27 cellular contexts compared by ENCODE assay signal in genomic region chr4:71566856-71567255, GRCh38.
"Had no signal": no experiment of that assay in that cellular context is flagged by ENCODE, and none has a peak within 500 bp of the region (broad histone marks: within the 10 kb centered on the region; RNA-seq: fewer than 3 reads in every experiment).

No MANE protein-coding gene starts in this region.

- H3K4me1 ChIP-seq: foreskin keratinocyte, gastroesophageal sphincter, heart left ventricle, right lobe of liver, tibial artery had no signal

- H3K4me2 ChIP-seq: hepatocyte had no signal

- H3K27me3 ChIP-seq: dorsolateral prefrontal cortex, foreskin keratinocyte, gastroesophageal sphincter, heart left ventricle, hepatocyte, ovary, right lobe of liver, stomach, testis, tibial artery had no signal

- H3K36me3 Mint-ChIP-seq: memory B cell, natural killer cell, type B pancreatic cell had no signal

- H3K9me3 Mint-ChIP-seq: memory B cell, natural killer cell, type B pancreatic cell had no signal

- H3K27ac Mint-ChIP-seq: memory B cell, natural killer cell, type B pancreatic cell had no signal

- H3K27me3 Mint-ChIP-seq: memory B cell, type B pancreatic cell had no signal

- H3K36me3 ChIP-seq: gastroesophageal sphincter, ovary, tibial artery had no signal

- H3K4me3 ChIP-seq: dorsolateral prefrontal cortex, gastroesophageal sphincter, heart left ventricle, hepatocyte, lung, ovary, right lobe of liver, stomach, testis, tibial artery had no signal

- DNase-seq: cerebellar nuclear complex; dorsolateral prefrontal cortex; effector CD4-positive, alpha-beta T cell; foreskin keratinocyte; heart left ventricle; natural killer cell; occipital lobe; ovary; posterior cingulate gyrus; retina; right lobe of liver; small intestine; stimulated activated CD4-positive, alpha-beta T cell treated with anti-CD3 and anti-CD28 coated beads, Interleukin-12 subunit alpha, Interleukin-12 subunit beta, amount 100 ng/mL, for 4 hours; stimulated activated CD4-positive, alpha-beta T cell treated with anti-CD3 and anti-CD28 coated beads, Interleukin-1b, Interleukin-23, amount 100 ng/mL, for 48 hours; stimulated activated CD4-positive, alpha-beta T cell treated with anti-CD3 and anti-CD28 coated beads, Interleukin-4, amount 100 ng/mL, for 1 hour; stimulated activated CD8-positive, alpha-beta memory T cell treated with anti-CD3 and anti-CD28 coated beads, Interleukin-4, amount 100 ng/mL, for 48 hours; stimulated activated naive CD4-positive, alpha-beta T cell treated with Interleukin-2 at 50 U/mL for 16 hours; stomach; testis; tibial artery had no signal

- H3K27ac ChIP-seq: dorsolateral prefrontal cortex, epithelial cell of prostate, foreskin keratinocyte, gastroesophageal sphincter, heart left ventricle, hepatocyte, ovary, right lobe of liver, stomach, testis, tibial artery had no signal

- H3K4me1 Mint-ChIP-seq: memory B cell, natural killer cell had no signal

- ATAC-seq: esophagus mucosa, foreskin keratinocyte, gastroesophageal sphincter, heart left ventricle, natural killer cell, right lobe of liver had no signal

- H3K79me2 ChIP-seq: hepatocyte had no signal

- H3K9me3 ChIP-seq: gastroesophageal sphincter, heart left ventricle, ovary, right lobe of liver, stomach, testis, tibial artery had no signal

- H3K4me3 Mint-ChIP-seq: memory B cell, natural killer cell, type B pancreatic cell had no signal
